In genomic region chr1:230643887-230644286, GRCh38 we compare ENCODE assay signal across 9 cellular contexts. TPM values are rescaled to one million over a fixed set of nuclear protein-coding genes. Genes with fewer than 3 reads are reported as not detected.
DNase-seq lines count a peak whose midpoint lies in the region; ATAC-seq and TF ChIP-seq lines count a peak whose summit lies in the region.
"Had no signal": no experiment of that assay in that cellular context is flagged by ENCODE, and none has a peak within 500 bp of the region (broad histone marks: within the 10 kb centered on the region; RNA-seq: fewer than 3 reads in every experiment).

No MANE protein-coding gene starts in this region.

- intact Hi-C loops in left ventricle myocardium superior (cut with micrococcal nuclease) (no loop called here), aorta (cut with DNase I) (loop anchor here in 1 of 2 donors (2.0 kb wide), 1 partner anchor 129 kb away; no protein-coding TSS in a partner anchor)

- H3K9me3 ChIP-seq in cardiac muscle cell (ENCODE audit: low read depth) (no peaks in the 10 kb centered on the region), aorta (ENCODE audit: control insufficient read depth, low read length) (no peaks in the 10 kb centered on the region)

- TF ChIP-seq CTCF in cardiac muscle cell (IDR thresholded peaks at IDR 0.05; ENCODE audit: low read depth, low read length) (no peak), fibroblast of the aortic adventitia (IDR thresholded peaks at IDR 0.05; ENCODE audit: insufficient read depth, low read length) (no peak), omental fat pad (IDR thresholded peaks at IDR 0.05) (no peak)

- in situ Hi-C loops in SK-MEL-5 (cut with HindIII; ENCODE audit: low pct_unique_long_range_greater_than_20kb, low sequenced_read_pairs), result no loop called here

- H3K36me3 ChIP-seq in cardiac muscle cell (no peaks in the 10 kb centered on the region), aorta (ENCODE audit: control insufficient read depth in 1 of 2, insufficient read depth in 2 of 2, low read length in 1 of 2) (no peaks in the 10 kb centered on the region)

- DNase-seq in cardiac muscle cell (ENCODE audit: low read depth in 1 of 2, low spot score in 1 of 2), result peak in 1 of 2 donors; percentile 25
- DNase-seq in left ventricle myocardium superior, result no peak
- DNase-seq in SK-MEL-5 (ENCODE audit: low read depth, low spot score), result peak; percentile 11
- DNase-seq in fibroblast of the aortic adventitia (ENCODE audit: low read depth), result peak; percentile 17
- DNase-seq in superior temporal gyrus (ENCODE audit: extremely low spot score), result peak; percentile 44
- no peak for DNase-seq in aorta
- DNase-seq in omental fat pad (ENCODE audit: low spot score), result no peak
- DNase-seq: DMS79 treated with DMSO at 0.1 percent for 48 hours had no signal

- WGBS in aorta, 2 donors, result 19 to 25% methylated on average over 4 of the region's 4 CpGs

- ATAC-seq in left ventricle myocardium superior (no peak), aorta (ENCODE audit: low FRiP score) (no peak), HG03342 (IDR thresholded peaks at IDR 0.05; ENCODE audit: unreplicated experiment) (no peak), omental fat pad (ENCODE audit: low FRiP score) (no peak)

- no peak overlapping the region for H3K27ac ChIP-seq in cardiac muscle cell
- no peak overlapping the region for H3K27ac ChIP-seq in aorta (ENCODE audit: low read depth in 1 of 2, low read length in 2 of 2)

- H3K4me3 ChIP-seq in cardiac muscle cell (peak overlapping the region; percentile 63), fibroblast of the aortic adventitia (ENCODE audit: low read depth, low read length) (peak overlapping the region; percentile 78), aorta (ENCODE audit: low read length in 2 of 2) (no peak overlapping the region)

- no peaks in the 10 kb centered on the region for H3K27me3 ChIP-seq in cardiac muscle cell
- no peaks in the 10 kb centered on the region for H3K27me3 ChIP-seq in aorta (ENCODE audit: control insufficient read depth in 1 of 2, insufficient read depth in 2 of 2, low read length in 1 of 2)

- H3K4me1 ChIP-seq in cardiac muscle cell (ENCODE audit: low read depth) (peaks cover 16% of the 10 kb centered on the region), aorta (ENCODE audit: control insufficient read depth in 1 of 2, insufficient read depth in 2 of 2, low read length in 2 of 2) (peaks cover 2 to 7% of the 10 kb centered on the region in 2 donors)

RNA-seq across cellular contexts. Expression of gene COG2, which starts 1.6 kb away (rescaled TPM):
- total RNA-seq in cardiac muscle cell, result 23.2 and 25.7 TPM in 2 replicates
- polyA plus RNA-seq in cardiac muscle cell, result 27.4 and 28.7 TPM in 2 replicates
- 34.3 TPM for total RNA-seq in left ventricle myocardium superior
- total RNA-seq in SK-MEL-5 (2014; rRNA removed; shearing (Covaris generic)), result 29.9 and 35.4 TPM in 2 replicates
- polyA plus RNA-seq in SK-MEL-5 (2015; cell fraction: cytosol; rRNA removed), result 22.8 and 29.2 TPM in 2 replicates
- polyA plus RNA-seq in SK-MEL-5 (2015; cell fraction: nucleus; rRNA removed), result 69.0 and 85.1 TPM in 2 replicates
- 15.7 and 22.1 TPM in 2 replicates for total RNA-seq in fibroblast of the aortic adventitia (ENCODE audit: low replicate concordance)
- 10 to 100 TPM; 18.1 to 23.1 TPM for total RNA-seq in aorta
- 10 to 100 TPM in 1 of 2 donors, 1 to 10 TPM in 1; 6.4 to 14.0 TPM for polyA plus RNA-seq in aorta
- 10 to 100 TPM; 17.2 to 25.2 (median 22.9) TPM for total RNA-seq in omental fat pad

Comparison
In these comparisons a context has a peak if more than half of its experiments do, and no peak if none do; other contexts are left out.
1. DNase-seq: peak in SK-MEL-5 (single experiment), fibroblast of the aortic adventitia (single experiment) and superior temporal gyrus (single experiment); none in left ventricle myocardium superior (single experiment), aorta (0 of 2) and omental fat pad (single experiment).
2. H3K4me3 ChIP-seq: peak in cardiac muscle cell (single experiment) and fibroblast of the aortic adventitia (single experiment); none in aorta (0 of 2).